In genomic region chr16:49767998-49768397, GRCh38 we compare ENCODE assay signal across 32 cellular contexts.
"Had no signal": no experiment of that assay in that cellular context is flagged by ENCODE, and none has a peak within 500 bp of the region (broad histone marks: within the 10 kb centered on the region; RNA-seq: fewer than 3 reads in every experiment).

No MANE protein-coding gene starts in this region.

- H3K27me3 Mint-ChIP-seq: activated CD4-positive, alpha-beta memory T cell treated with anti-CD3 and anti-CD28 coated beads for 36 hours; activated CD4-positive, alpha-beta T cell treated with anti-CD3 and anti-CD28 coated beads for 36 hours; activated CD4-positive, alpha-beta T cell treated with anti-CD3 and anti-CD28 coated beads, Interleukin-2, amount 10 ng/mL, durations not matched to agents 24 days and 14 days; activated naive CD4-positive, alpha-beta T cell treated with anti-CD3 and anti-CD28 coated beads, Interleukin-2, amount 50 U/mL, for 24 hours; activated naive CD8-positive, alpha-beta T cell treated with anti-CD3 and anti-CD28 coated beads for 36 hours; activated naive CD8-positive, alpha-beta T cell treated with anti-CD3 and anti-CD28 coated beads, Interleukin-2, amount 50 U/mL, for 24 hours had no signal

- H3K4me3 ChIP-seq: adrenal gland, body of pancreas, colonic mucosa, heart left ventricle had no signal

- H3K9me3 ChIP-seq: adrenal gland, body of pancreas, colonic mucosa, heart left ventricle had no signal

- H3K27ac Mint-ChIP-seq: activated CD4-positive, alpha-beta memory T cell treated with anti-CD3 and anti-CD28 coated beads for 36 hours; activated CD4-positive, alpha-beta T cell treated with anti-CD3 and anti-CD28 coated beads for 36 hours; activated CD4-positive, alpha-beta T cell treated with anti-CD3 and anti-CD28 coated beads, Interleukin-2, amount 10 ng/mL, durations not matched to agents 24 days and 14 days; activated CD8-positive, alpha-beta memory T cell treated with anti-CD3 and anti-CD28 coated beads, Interleukin-2, amount 10 ng/mL, durations not matched to agents 7 days and 5 days; activated CD8-positive, alpha-beta T cell treated with anti-CD3 and anti-CD28 coated beads, Interleukin-2, amount 10 ng/mL, durations not matched to agents 7 days and 5 days; activated naive CD4-positive, alpha-beta T cell treated with anti-CD3 and anti-CD28 coated beads for 36 hours; activated naive CD4-positive, alpha-beta T cell treated with anti-CD3 and anti-CD28 coated beads, Interleukin-2, amount 50 U/mL, for 24 hours; activated naive CD8-positive, alpha-beta T cell treated with anti-CD3 and anti-CD28 coated beads for 36 hours; activated naive CD8-positive, alpha-beta T cell treated with anti-CD3 and anti-CD28 coated beads, Interleukin-2, amount 50 U/mL, for 24 hours; activated T-helper 1 cell treated with anti-CD3 and anti-CD28 coated beads, Interleukin-12 subunit alpha, Interleukin-12 subunit beta, Interleukin-2, Interleukin-4 antibody, amounts not matched to agents 30 ng/mL and 10 ng/mL and 1 ng/mL, durations not matched to agents 14 hours and 24 hours and 36 hours; activated T-helper 2 cell treated with anti-CD3 and anti-CD28 coated beads, Interferon-gamma antibody, Interleukin-2, Interleukin-4, amounts not matched to agents 10 μg/mL and 5 μg/mL and 100 μg/mL, durations not matched to agents 14 hours and 24 hours and 36 hours; T-helper 17 cell; T-helper 2 cell treated with Interferon-gamma antibody and Interleukin-4, amounts not matched to agents 5 μg/mL and 100 μg/mL, for 36 hours had no signal

- H3K27me3 ChIP-seq: adrenal gland, body of pancreas, colonic mucosa, heart left ventricle had no signal

- H3K4me1 Mint-ChIP-seq: activated CD4-positive, alpha-beta T cell treated with anti-CD3 and anti-CD28 coated beads for 36 hours; activated CD4-positive, alpha-beta T cell treated with anti-CD3 and anti-CD28 coated beads, Interleukin-2, amount 10 ng/mL, durations not matched to agents 24 days and 14 days; activated CD8-positive, alpha-beta memory T cell treated with anti-CD3 and anti-CD28 coated beads, Interleukin-2, amount 10 ng/mL, durations not matched to agents 7 days and 5 days; activated naive CD4-positive, alpha-beta T cell treated with anti-CD3 and anti-CD28 coated beads, Interleukin-2, amount 50 U/mL, for 24 hours; activated naive CD8-positive, alpha-beta T cell treated with anti-CD3 and anti-CD28 coated beads for 36 hours; activated naive CD8-positive, alpha-beta T cell treated with anti-CD3 and anti-CD28 coated beads, Interleukin-2, amount 50 U/mL, for 24 hours had no signal

- H3K27ac ChIP-seq: adrenal gland, body of pancreas, colonic mucosa, heart left ventricle had no signal

- H3K36me3 ChIP-seq: adrenal gland, colonic mucosa, heart left ventricle had no signal

- H3K9me3 Mint-ChIP-seq: activated CD4-positive, alpha-beta memory T cell treated with anti-CD3 and anti-CD28 coated beads for 36 hours; activated CD4-positive, alpha-beta T cell treated with anti-CD3 and anti-CD28 coated beads, Interleukin-2, amount 10 ng/mL, durations not matched to agents 24 days and 14 days; activated naive CD4-positive, alpha-beta T cell treated with anti-CD3 and anti-CD28 coated beads for 36 hours; activated naive CD4-positive, alpha-beta T cell treated with anti-CD3 and anti-CD28 coated beads, Interleukin-2, amount 50 U/mL, for 24 hours; activated naive CD8-positive, alpha-beta T cell treated with anti-CD3 and anti-CD28 coated beads for 36 hours; activated naive CD8-positive, alpha-beta T cell treated with anti-CD3 and anti-CD28 coated beads, Interleukin-2, amount 50 U/mL, for 24 hours; activated T-helper 1 cell treated with anti-CD3 and anti-CD28 coated beads, Interleukin-12 subunit alpha, Interleukin-12 subunit beta, Interleukin-2, Interleukin-4 antibody, amounts not matched to agents 30 ng/mL and 10 ng/mL and 1 ng/mL, durations not matched to agents 14 hours and 24 hours and 36 hours; activated T-helper 2 cell treated with anti-CD3 and anti-CD28 coated beads, Interferon-gamma antibody, Interleukin-2, Interleukin-4, amounts not matched to agents 10 μg/mL and 5 μg/mL and 100 μg/mL, durations not matched to agents 14 hours and 24 hours and 36 hours; T-helper 2 cell treated with Interferon-gamma antibody and Interleukin-4, amounts not matched to agents 5 μg/mL and 100 μg/mL, for 36 hours had no signal

- H3K4me1 ChIP-seq: adrenal gland, body of pancreas, colonic mucosa had no signal

- DNase-seq: activated CD4-positive, alpha-beta memory T cell treated with anti-CD3 and anti-CD28 coated beads for 36 hours; activated CD4-positive, alpha-beta T cell treated with anti-CD3 and anti-CD28 coated beads for 36 hours; activated CD4-positive, alpha-beta T cell treated with anti-CD3 and anti-CD28 coated beads, Interleukin-2, amount 10 ng/mL, durations not matched to agents 24 days and 14 days; activated CD4-positive, CD25-positive, alpha-beta regulatory T cell; activated CD4-positive, CD25-positive, alpha-beta regulatory T cell treated with anti-CD3 and anti-CD28 coated beads, Interleukin-2, amount 50 U/mL, for 72 hours; activated CD8-positive, alpha-beta memory T cell treated with anti-CD3 and anti-CD28 coated beads, Interleukin-2, amount 10 ng/mL, durations not matched to agents 7 days and 5 days; activated CD8-positive, alpha-beta memory T cell treated with anti-CD3 and anti-CD28 coated beads, Interleukin-2, amount 50 U/mL, for 4 hours; activated CD8-positive, alpha-beta T cell treated with anti-CD3 and anti-CD28 coated beads, Interleukin-2, amount 10 ng/mL, durations not matched to agents 7 days and 5 days; activated effector memory CD4-positive, alpha-beta T cell treated with anti-CD3 and anti-CD28 coated beads, Interleukin-2, amount 50 U/mL, for 16 hours; activated naive CD4-positive, alpha-beta T cell treated with anti-CD3 and anti-CD28 coated beads for 36 hours; activated naive CD8-positive, alpha-beta T cell treated with anti-CD3 and anti-CD28 coated beads for 36 hours; activated naive CD8-positive, alpha-beta T cell treated with anti-CD3 and anti-CD28 coated beads, Interleukin-2, amount 50 U/mL, for 24 hours; activated T-cell treated with anti-CD3 and anti-CD28 coated beads, Interleukin-2, amount 50 U/mL, for 1 hour; activated T-cell treated with anti-CD3 and anti-CD28 coated beads, Interleukin-2, amount 50 U/mL, for 48 hours; adrenal gland; amygdala; aorta; body of pancreas; central memory CD4-positive, alpha-beta T cell; cerebellar nuclear complex; colonic mucosa; effector CD8-positive, alpha-beta T cell; foreskin fibroblast; glutamatergic neuron; heart left ventricle; T-helper 1 cell; T-helper 17 cell; T1000 had no signal

- H3K4me3 Mint-ChIP-seq: activated CD4-positive, alpha-beta memory T cell treated with anti-CD3 and anti-CD28 coated beads for 36 hours; activated CD4-positive, alpha-beta T cell treated with anti-CD3 and anti-CD28 coated beads for 36 hours; activated CD4-positive, alpha-beta T cell treated with anti-CD3 and anti-CD28 coated beads, Interleukin-2, amount 10 ng/mL, durations not matched to agents 24 days and 14 days; activated CD8-positive, alpha-beta memory T cell treated with anti-CD3 and anti-CD28 coated beads, Interleukin-2, amount 10 ng/mL, durations not matched to agents 7 days and 5 days; activated CD8-positive, alpha-beta T cell treated with anti-CD3 and anti-CD28 coated beads, Interleukin-2, amount 10 ng/mL, durations not matched to agents 7 days and 5 days; activated naive CD4-positive, alpha-beta T cell treated with anti-CD3 and anti-CD28 coated beads for 36 hours; activated naive CD4-positive, alpha-beta T cell treated with anti-CD3 and anti-CD28 coated beads, Interleukin-2, amount 50 U/mL, for 24 hours; activated naive CD8-positive, alpha-beta T cell treated with anti-CD3 and anti-CD28 coated beads for 36 hours; activated naive CD8-positive, alpha-beta T cell treated with anti-CD3 and anti-CD28 coated beads, Interleukin-2, amount 50 U/mL, for 24 hours; activated T-helper 1 cell treated with anti-CD3 and anti-CD28 coated beads, Interleukin-12 subunit alpha, Interleukin-12 subunit beta, Interleukin-2, Interleukin-4 antibody, amounts not matched to agents 30 ng/mL and 10 ng/mL and 1 ng/mL, durations not matched to agents 14 hours and 24 hours and 36 hours; T-helper 17 cell; T-helper 2 cell treated with Interferon-gamma antibody and Interleukin-4, amounts not matched to agents 5 μg/mL and 100 μg/mL, for 36 hours had no signal

- H3K36me3 Mint-ChIP-seq: activated CD4-positive, alpha-beta memory T cell treated with anti-CD3 and anti-CD28 coated beads for 36 hours; activated CD8-positive, alpha-beta memory T cell treated with anti-CD3 and anti-CD28 coated beads, Interleukin-2, amount 10 ng/mL, durations not matched to agents 7 days and 5 days; activated naive CD4-positive, alpha-beta T cell treated with anti-CD3 and anti-CD28 coated beads, Interleukin-2, amount 50 U/mL, for 24 hours; activated naive CD8-positive, alpha-beta T cell treated with anti-CD3 and anti-CD28 coated beads for 36 hours had no signal
